In genomic region chr1:94553931-94554330, GRCh38 we compare ENCODE assay signal across 29 cellular contexts. TPM values are rescaled to one million over a fixed set of nuclear protein-coding genes. Genes with fewer than 3 reads are reported as not detected.
A peak's percentile ranks its signal among the peaks of the same experiment; 100 is the strongest.
DNase-seq lines count a peak whose midpoint lies in the region; ATAC-seq and TF ChIP-seq lines count a peak whose summit lies in the region.
"Had no signal": no experiment of that assay in that cellular context is flagged by ENCODE, and none has a peak within 500 bp of the region (broad histone marks: within the 10 kb centered on the region; RNA-seq: fewer than 3 reads in every experiment).

No MANE protein-coding gene starts in this region.

- H3K4me2 ChIP-seq in HCT116 (ENCODE audit: low read length), result no peak overlapping the region
- peak overlapping the region; percentile 69 for H3K4me2 ChIP-seq in mammary epithelial cell (ENCODE audit: insufficient read depth, low read depth, low read length)
- no peak overlapping the region for H3K4me2 ChIP-seq in mesendoderm (ENCODE audit: low read length)
- H3K4me2 ChIP-seq: PC-9 had no signal

- H4K8ac ChIP-seq in mesendoderm (ENCODE audit: low read depth, low read length), result no peak overlapping the region

- H2BK5ac ChIP-seq in mesendoderm (ENCODE audit: low read length), result no peak overlapping the region

- H3K79me1 ChIP-seq in mesendoderm (ENCODE audit: low read length), result no peaks in the 10 kb centered on the region

- H3K27ac ChIP-seq in HCT116 (ENCODE audit: low read depth, low read length) (no peak overlapping the region), mammary epithelial cell (ENCODE audit: insufficient read depth, low read depth, low read length) (peak overlapping the region; percentile 53), mesendoderm (ENCODE audit: low read depth, low read length) (no peak overlapping the region), prostate gland (peak overlapping the region; percentile 27 to 67), brain microvascular endothelial cell (no peak overlapping the region)
- H3K27ac ChIP-seq: PC-9, skin epidermis, vagina had no signal

- DNase-seq in HCT116 (ENCODE audit: low read depth, low spot score) (no peak), mammary epithelial cell (no peak), mesendoderm (no peak), prostate gland (ENCODE audit: low spot score) (no peak), brain microvascular endothelial cell (no peak), GF-D8 (lab: John Stamatoyannopoulos, UW) (no peak), NCI-H2171 (lab: John Stamatoyannopoulos, UW) (no peak), iPS-NIHi11 (ENCODE audit: low spot score) (no peak)
- DNase-seq: activated CD4-positive, alpha-beta memory T cell treated with anti-CD3 and anti-CD28 coated beads, Interleukin-2, amount 10 ng/mL, durations not matched to agents 7 days and 5 days; activated CD8-positive, alpha-beta memory T cell treated with anti-CD3 and anti-CD28 coated beads, Interleukin-2, amount 50 U/mL, for 4 hours; activated naive CD4-positive, alpha-beta T cell treated with anti-CD3 and anti-CD28 coated beads for 36 hours; adrenal gland; BE2C; CD8-positive, alpha-beta T cell; EL; KBM-7; midbrain; naive B cell; NCI-H2029; NCI-H526 treated with DMSO at 0.1 percent for 48 hours; NK-92 treated with Interleukin-12 subunit alpha and Interleukin-12 subunit beta, amount 100 ng/mL, for 24 hours; occipital lobe; Right ventricle myocardium superior; stimulated activated naive CD4-positive, alpha-beta T cell had no signal

- intact Hi-C loops in HCT116 (cut with micrococcal nuclease), result no loop called here
- intact Hi-C loops in mammary epithelial cell (cut with micrococcal nuclease), result no loop called here
- intact Hi-C loops in prostate gland (cut with DNase I), result no loop called here

- peak overlapping the region; percentile 25 for H3K18ac ChIP-seq in mesendoderm (ENCODE audit: low read length)

- H3K36me3 ChIP-seq in HCT116 (ENCODE audit: control insufficient read depth in 1 of 2, insufficient read depth in 2 of 2, low read length in 2 of 2) (no peaks in the 10 kb centered on the region), mammary epithelial cell (ENCODE audit: insufficient read depth, low read length) (no peaks in the 10 kb centered on the region), mesendoderm (ENCODE audit: control insufficient read depth, insufficient read depth, low read length) (no peaks in the 10 kb centered on the region), prostate gland (no peaks in the 10 kb centered on the region), brain microvascular endothelial cell (replicated peaks) (no peaks in the 10 kb centered on the region)
- H3K36me3 ChIP-seq: adrenal gland, BE2C, vagina had no signal

- H3K9ac ChIP-seq in HCT116 (ENCODE audit: low read length) (no peak overlapping the region), mammary epithelial cell (ENCODE audit: insufficient read depth, low read length) (no peak overlapping the region), mesendoderm (ENCODE audit: low read length) (no peak overlapping the region)

- H3K79me2 ChIP-seq in HCT116 (ENCODE audit: insufficient read depth, low read length) (no peaks in the 10 kb centered on the region), mammary epithelial cell (ENCODE audit: insufficient read depth, low read length) (no peaks in the 10 kb centered on the region), mesendoderm (ENCODE audit: control insufficient read depth, insufficient read depth, low read length) (no peaks in the 10 kb centered on the region)

- no peak for TF ChIP-seq CTCF in HCT116 (IDR thresholded peaks at IDR 0.05 in 2 of 3, conservative IDR thresholded peaks at IDR 0.05 in 1 of 3; ENCODE audit: borderline replicate concordance in 1 of 3, insufficient read depth in 1 of 3, low read depth in 2 of 3, low read length in 2 of 3)
- TF ChIP-seq CTCF in mammary epithelial cell (conservative IDR thresholded peaks at IDR 0.05 in 1 of 2, IDR thresholded peaks at IDR 0.05 in 1 of 2; ENCODE audit: extremely low read depth in 1 of 2, insufficient read depth in 1 of 2, low read depth in 1 of 2, low read length in 2 of 2), result no peak
- TF ChIP-seq CTCF in prostate gland (IDR thresholded peaks at IDR 0.05), result no peak
- no peak for TF ChIP-seq CTCF in brain microvascular endothelial cell (IDR thresholded peaks at IDR 0.05; ENCODE audit: low read depth, low read length, missing control alignments)

- H3K23ac ChIP-seq in mesendoderm (ENCODE audit: low read length), result no peak overlapping the region

- CTCF ChIA-PET in HCT116 (lab: Charles Lee) (no interaction called here), mammary epithelial cell (lab: Charles Lee; ENCODE audit: low non-redundant PET) (no interaction called here)

- H4K20me1 ChIP-seq in HCT116 (ENCODE audit: insufficient read depth) (no peaks in the 10 kb centered on the region), mammary epithelial cell (ENCODE audit: insufficient read depth, low read length) (no peaks in the 10 kb centered on the region)

- TF ChIP-seq RAD21 in HCT116 (IDR thresholded peaks at IDR 0.05; ENCODE audit: low read depth), result no peak

- dilution Hi-C loops in mammary epithelial cell (cut with HindIII; ENCODE audit: low sequenced_read_pairs), result no loop called here

- H2BK15ac ChIP-seq in mesendoderm (replicated peaks; ENCODE audit: low read depth), result no peak overlapping the region

- H3K4me1 ChIP-seq in HCT116 (ENCODE audit: control insufficient read depth in 1 of 2, insufficient read depth in 2 of 2, low read length in 2 of 2), result peaks cover 3 to 33% of the 10 kb centered on the region in 2 experiments; a peak in 3 of 4 replicates
- H3K4me1 ChIP-seq in mammary epithelial cell (ENCODE audit: insufficient read depth, low read length), result peaks cover 63% of the 10 kb centered on the region
- H3K4me1 ChIP-seq in mesendoderm (ENCODE audit: control insufficient read depth, low read depth, low read length), result peaks cover 11% of the 10 kb centered on the region
- H3K4me1 ChIP-seq in prostate gland (replicated peaks), result no peaks in the 10 kb centered on the region

- ATAC-seq in HCT116, result no peak
- ATAC-seq: body of pancreas; CD8-positive, alpha-beta T cell; left lobe of liver had no signal

- H3K9me2 ChIP-seq in HCT116 (ENCODE audit: insufficient read depth), result no peaks in the 10 kb centered on the region

- BruUV-seq in HCT116 (replicated peaks; lab: Mats Ljungman, UMichigan) (no TSS peak), mammary epithelial cell (replicated peaks; lab: Mats Ljungman, UMichigan) (no TSS peak)

- H2AFZ ChIP-seq in HCT116 (ENCODE audit: low read depth, low read length, poor library complexity, severe bottlenecking) (peak overlapping the region; percentile 38), mammary epithelial cell (ENCODE audit: low read depth, low read length) (peak overlapping the region; percentile 63)
- H2AFZ ChIP-seq: PC-9 had no signal

- H3K4me3 ChIP-seq in HCT116 (replicated peaks in 1 of 2; ENCODE audit: low read depth in 1 of 2, low read length in 2 of 2) (no peak overlapping the region), mammary epithelial cell (replicated peaks in 1 of 3; ENCODE audit: insufficient read depth in 1 of 3, low read depth in 2 of 3, low read length in 3 of 3) (no peak overlapping the region), mesendoderm (ENCODE audit: low read length) (no peak overlapping the region), prostate gland (no peak overlapping the region), brain microvascular endothelial cell (ENCODE audit: low read depth, low read length) (no peak overlapping the region)
- H3K4me3 ChIP-seq: adrenal gland, body of pancreas, PC-9, skin epidermis, vagina had no signal

- H3K27me3 ChIP-seq in HCT116 (ENCODE audit: insufficient read depth, low read length) (no peaks in the 10 kb centered on the region), mammary epithelial cell (ENCODE audit: insufficient read depth, low read length) (no peaks in the 10 kb centered on the region), mesendoderm (ENCODE audit: insufficient read depth, low read length, poor library complexity) (no peaks in the 10 kb centered on the region), prostate gland (replicated peaks; ENCODE audit: insufficient read depth) (no peaks in the 10 kb centered on the region), brain microvascular endothelial cell (replicated peaks) (no peaks in the 10 kb centered on the region)
- H3K27me3 ChIP-seq: adrenal gland, BE2C, body of pancreas, vagina had no signal

- RAD21 ChIA-PET in HCT116 (lab: Charles Lee; ENCODE audit: low non-redundant PET in 1 of 2, low total read pairs in 2 of 2, uncharacterized antibody in 2 of 2, unreplicated experiment in 2 of 2), result no interaction called here

- peak overlapping the region; percentile 6 for H3K4ac ChIP-seq in mesendoderm (ENCODE audit: low read depth, low read length)

- POLR2A ChIA-PET in HCT116 (lab: Charles Lee), result no interaction called here

- TF ChIP-seq POLR2A in HCT116 (IDR thresholded peaks at IDR 0.05; ENCODE audit: borderline replicate concordance, extremely low read depth, insufficient read depth, insufficient read length), result no peak
- TF ChIP-seq POLR2A in prostate gland (IDR thresholded peaks at IDR 0.05), result no peak

- H4K5ac ChIP-seq in mesendoderm (ENCODE audit: low read length), result no peak overlapping the region

- no peak overlapping the region for H2AK5ac ChIP-seq in mesendoderm (ENCODE audit: low read length)

- no peak overlapping the region for H3K56ac ChIP-seq in mesendoderm (ENCODE audit: low read length)

- in situ Hi-C loops in mammary epithelial cell (cut with MboI; ENCODE audit: low sequenced_read_pairs in 2 of 2), result no loop called here
- in situ Hi-C loops in brain microvascular endothelial cell (cut with HindIII; ENCODE audit: low pct_ligation_motif_present, low sequenced_read_pairs), result no loop called here

- no peaks in the 10 kb centered on the region for H3K9me3 ChIP-seq in HCT116 (ENCODE audit: control insufficient read depth in 1 of 2, insufficient read depth in 1 of 2, low read depth in 1 of 2, low read length in 2 of 2)
- H3K9me3 ChIP-seq in mammary epithelial cell (replicated peaks; ENCODE audit: insufficient read depth, low read length), result no peaks in the 10 kb centered on the region
- no peaks in the 10 kb centered on the region for H3K9me3 ChIP-seq in prostate gland
- H3K9me3 ChIP-seq: adrenal gland, BE2C, body of pancreas, vagina had no signal

- WGBS in mammary epithelial cell (ENCODE audit: low coverage, missing lambda C conversion rate), result 80% methylated on average over 4 of the region's 4 CpGs
- WGBS in mesendoderm (ENCODE audit: extremely low coverage, insufficient coverage, low lambda C conversion rate), result no CpG with 5 or more reads among the region's 4 CpGs
- WGBS in prostate gland, result 68% methylated on average over 4 of the region's 4 CpGs

- H2BK120ac ChIP-seq in mesendoderm (ENCODE audit: low read depth, low read length), result no peak overlapping the region

TF ChIP-seq in HCT116, 20 proteins besides CTCF, POLR2A, EP300 and RAD21 (continues in another document):
- no peak for TF ChIP-seq TCF7L2 (IDR thresholded peaks at IDR 0.05; ENCODE audit: borderline replicate concordance, extremely low read depth, insufficient read depth, insufficient read length)

RNA-seq across cellular contexts. Expression of gene F3, which starts 12.4 kb away (rescaled TPM):
- total RNA-seq in HCT116 (2021; ENCODE audit: unreplicated experiment) (58.5 TPM), mammary epithelial cell (1,000 to 10,000 TPM in 1 of 2 donors, 100 to 1,000 TPM in 1; 994 to 1,649 TPM), prostate gland (100 to 1,000 TPM in 1 of 2 donors, 10 to 100 TPM in 1; 36.3 to 120 TPM)
- 52.6 and 53.3 TPM in 2 replicates for polyA plus RNA-seq in HCT116 (2012)
- polyA plus RNA-seq in mammary epithelial cell, result 703 TPM
- polyA minus RNA-seq in mammary epithelial cell, result 2,245 TPM
- 11.9 TPM for polyA plus RNA-seq in mesendoderm (2013, experiment 1 of 2)
- 11.5 TPM for polyA plus RNA-seq in mesendoderm (2013, experiment 2 of 2)
- total RNA-seq: CD8-positive, alpha-beta T cell had no signal

Comparison
In these comparisons a context has a peak if more than half of its experiments do, and no peak if none do; other contexts are left out.
1. H3K27ac ChIP-seq: peak in mammary epithelial cell (single experiment) and prostate gland (2 of 2); none in HCT116 (single experiment), mesendoderm (single experiment) and brain microvascular endothelial cell (single experiment).
2. RNA of gene F3, which starts 12.4 kb away (total RNA-seq): 994 to 1,649 TPM in mammary epithelial cell; 36.3 to 120 TPM in prostate gland and 58.5 TPM in HCT116 (single experiment); every median in the first group is over 4 times any median in the second.